Comparison of ENCODE assay signal across 1 cellular context in the genomic region with DNA sequence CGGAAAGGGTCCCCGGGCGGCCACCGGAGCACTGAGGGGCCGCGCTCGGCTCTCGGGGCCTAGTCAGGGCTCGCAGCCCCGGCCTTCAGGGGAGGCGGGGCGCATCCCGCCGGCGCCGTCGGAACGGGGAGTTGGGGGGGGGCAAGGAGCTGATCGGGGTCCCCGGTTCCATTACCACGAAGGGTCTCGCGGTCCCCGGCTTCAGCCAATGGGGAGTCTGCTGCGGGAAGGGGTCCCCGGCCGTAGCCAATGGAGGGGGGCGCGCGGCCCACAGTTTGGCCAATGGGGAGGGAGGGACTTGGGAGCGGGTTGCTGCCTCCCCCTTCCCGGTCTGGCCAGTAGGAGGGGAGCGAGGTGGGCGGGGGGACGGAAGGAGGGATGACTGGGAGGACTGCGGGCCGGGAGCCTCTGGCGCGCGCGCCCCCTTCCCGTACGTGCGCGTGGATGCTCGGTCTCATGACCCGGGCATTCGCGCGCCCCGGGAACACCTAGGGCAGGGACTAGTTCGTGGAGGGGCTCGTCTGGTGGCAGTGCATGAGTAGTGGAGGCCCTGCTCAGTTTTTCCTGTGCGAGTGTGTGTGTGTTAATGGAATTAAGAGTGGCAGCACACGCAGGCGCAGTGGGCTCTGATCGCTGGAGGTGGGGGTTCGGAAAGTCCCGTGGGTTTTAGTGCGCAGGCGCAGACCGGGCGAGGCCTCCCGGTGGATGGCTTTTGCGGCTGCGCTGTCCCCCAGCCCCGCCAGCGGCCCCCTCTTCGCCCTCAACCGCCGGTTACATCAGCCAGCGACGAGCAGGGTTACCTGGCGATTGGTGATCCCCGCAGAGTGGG.
TF ChIP-seq lines count a peak whose summit lies in the region.

No MANE protein-coding gene starts in this region.

TF ChIP-seq in HepG2, 621 proteins besides CTCF, POLR2A, EP300 and RAD21 (continued from another document and continues in another):
- TF ChIP-seq, protein P1, sequence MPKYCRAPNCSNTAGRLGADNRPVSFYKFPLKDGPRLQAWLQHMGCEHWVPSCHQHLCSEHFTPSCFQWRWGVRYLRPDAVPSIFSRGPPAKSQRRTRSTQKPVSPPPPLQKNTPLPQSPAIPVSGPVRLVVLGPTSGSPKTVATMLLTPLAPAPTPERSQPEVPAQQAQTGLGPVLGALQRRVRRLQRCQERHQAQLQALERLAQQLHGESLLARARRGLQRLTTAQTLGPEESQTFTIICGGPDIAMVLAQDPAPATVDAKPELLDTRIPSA (CRISPR knock-in tag; IDR thresholded peaks at IDR 0.05; ENCODE audit: borderline replicate concordance) = peak; percentile 20; the same call in 1 of the 2 replicates
- TF ChIP-seq, protein P2, sequence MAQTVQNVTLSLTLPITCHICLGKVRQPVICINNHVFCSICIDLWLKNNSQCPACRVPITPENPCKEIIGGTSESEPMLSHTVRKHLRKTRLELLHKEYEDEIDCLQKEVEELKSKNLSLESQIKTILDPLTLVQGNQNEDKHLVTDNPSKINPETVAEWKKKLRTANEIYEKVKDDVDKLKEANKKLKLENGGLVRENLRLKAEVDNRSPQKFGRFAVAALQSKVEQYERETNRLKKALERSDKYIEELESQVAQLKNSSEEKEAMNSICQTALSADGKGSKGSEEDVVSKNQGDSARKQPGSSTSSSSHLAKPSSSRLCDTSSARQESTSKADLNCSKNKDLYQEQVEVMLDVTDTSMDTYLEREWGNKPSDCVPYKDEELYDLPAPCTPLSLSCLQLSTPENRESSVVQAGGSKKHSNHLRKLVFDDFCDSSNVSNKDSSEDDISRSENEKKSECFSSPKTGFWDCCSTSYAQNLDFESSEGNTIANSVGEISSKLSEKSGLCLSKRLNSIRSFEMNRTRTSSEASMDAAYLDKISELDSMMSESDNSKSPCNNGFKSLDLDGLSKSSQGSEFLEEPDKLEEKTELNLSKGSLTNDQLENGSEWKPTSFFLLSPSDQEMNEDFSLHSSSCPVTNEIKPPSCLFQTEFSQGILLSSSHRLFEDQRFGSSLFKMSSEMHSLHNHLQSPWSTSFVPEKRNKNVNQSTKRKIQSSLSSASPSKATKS (CRISPR knock-in tag; IDR thresholded peaks at IDR 0.05) = no peak
- TF ChIP-seq ADNP (CRISPR knock-in tag; IDR thresholded peaks at IDR 0.05) (no peak), MTF1 (CRISPR knock-in tag; IDR thresholded peaks at IDR 0.05) (no peak), THYN1 (CRISPR knock-in tag; IDR thresholded peaks at IDR 0.05; ENCODE audit: borderline replicate concordance, low read depth) (no peak; the same call in 1 of the 2 replicates), SOX6 (IDR thresholded peaks at IDR 0.05) (no peak), SOX6 (CRISPR knock-in tag; IDR thresholded peaks at IDR 0.05) (peak; percentile 52), KDM5A (IDR thresholded peaks at IDR 0.05; ENCODE audit: borderline replicate concordance, low read length) (peak; percentile 89; the same call in 1 of the 2 replicates), ZNF674 (CRISPR knock-in tag; IDR thresholded peaks at IDR 0.05; ENCODE audit: low read depth) (peak; percentile 53; the same call in 1 of the 2 replicates), SRY (CRISPR knock-in tag; IDR thresholded peaks at IDR 0.05) (peak; percentile 52; the same call in 1 of the 2 replicates), RXRA (CRISPR knock-in tag; IDR thresholded peaks at IDR 0.05) (peak; percentile 80), RELA (CRISPR knock-in tag; IDR thresholded peaks at IDR 0.05) (no peak), NR2F1 (CRISPR knock-in tag; IDR thresholded peaks at IDR 0.05) (peak; percentile 4 to 36; a peak in 1 of 4 replicates), FOSL1 (CRISPR knock-in tag; IDR thresholded peaks at IDR 0.05; ENCODE audit: borderline replicate concordance) (no peak), ZNF451 (CRISPR knock-in tag; IDR thresholded peaks at IDR 0.05) (no peak; the same call in 1 of the 2 replicates), CBX2 (IDR thresholded peaks at IDR 0.05; ENCODE audit: low read depth, low read length) (no peak), CBX2 (CRISPR knock-in tag; IDR thresholded peaks at IDR 0.05; ENCODE audit: low read depth) (no peak), RFXAP (CRISPR knock-in tag; IDR thresholded peaks at IDR 0.05; ENCODE audit: borderline replicate concordance) (peak; percentile 69; the same call in 1 of the 2 replicates), SNRNP70 (IDR thresholded peaks at IDR 0.05; ENCODE audit: low read depth, low read length) (no peak), MED1 (CRISPR knock-in tag; IDR thresholded peaks at IDR 0.05) (peak; percentile 67), ZNF570 (CRISPR knock-in tag; IDR thresholded peaks at IDR 0.05; ENCODE audit: borderline replicate concordance) (no peak), ZNF331 (CRISPR knock-in tag; IDR thresholded peaks at IDR 0.05) (peak; percentile 60; the same call in 1 of the 2 replicates), ZMAT3 (CRISPR knock-in tag; conservative IDR thresholded peaks at IDR 0.05) (peak; percentile 33), TCF7L2 (IDR thresholded peaks at IDR 0.05; ENCODE audit: low read depth, low read length) (no peak), SIN3A (IDR thresholded peaks at IDR 0.05; ENCODE audit: borderline replicate concordance, low read depth, low read length) (0 out of 2 replicates have a peak, but pooled peaks have one; percentile 76), JUN (CRISPR knock-in tag; IDR thresholded peaks at IDR 0.05) (peak; percentile 59; the same call in 1 of the 2 replicates), ZNF737 (CRISPR knock-in tag; IDR thresholded peaks at IDR 0.05; ENCODE audit: borderline replicate concordance) (0 out of 2 replicates have a peak, but pooled peaks have one; percentile 25), ZNF432 (CRISPR knock-in tag; IDR thresholded peaks at IDR 0.05; ENCODE audit: borderline replicate concordance) (no peak), PTBP1 (IDR thresholded peaks at IDR 0.05; ENCODE audit: low read depth, low read length, poor library complexity, severe bottlenecking) (peak; percentile 41), ZNF441 (CRISPR knock-in tag; IDR thresholded peaks at IDR 0.05; ENCODE audit: borderline replicate concordance) (no peak)
- TF ChIP-seq, protein P3, sequence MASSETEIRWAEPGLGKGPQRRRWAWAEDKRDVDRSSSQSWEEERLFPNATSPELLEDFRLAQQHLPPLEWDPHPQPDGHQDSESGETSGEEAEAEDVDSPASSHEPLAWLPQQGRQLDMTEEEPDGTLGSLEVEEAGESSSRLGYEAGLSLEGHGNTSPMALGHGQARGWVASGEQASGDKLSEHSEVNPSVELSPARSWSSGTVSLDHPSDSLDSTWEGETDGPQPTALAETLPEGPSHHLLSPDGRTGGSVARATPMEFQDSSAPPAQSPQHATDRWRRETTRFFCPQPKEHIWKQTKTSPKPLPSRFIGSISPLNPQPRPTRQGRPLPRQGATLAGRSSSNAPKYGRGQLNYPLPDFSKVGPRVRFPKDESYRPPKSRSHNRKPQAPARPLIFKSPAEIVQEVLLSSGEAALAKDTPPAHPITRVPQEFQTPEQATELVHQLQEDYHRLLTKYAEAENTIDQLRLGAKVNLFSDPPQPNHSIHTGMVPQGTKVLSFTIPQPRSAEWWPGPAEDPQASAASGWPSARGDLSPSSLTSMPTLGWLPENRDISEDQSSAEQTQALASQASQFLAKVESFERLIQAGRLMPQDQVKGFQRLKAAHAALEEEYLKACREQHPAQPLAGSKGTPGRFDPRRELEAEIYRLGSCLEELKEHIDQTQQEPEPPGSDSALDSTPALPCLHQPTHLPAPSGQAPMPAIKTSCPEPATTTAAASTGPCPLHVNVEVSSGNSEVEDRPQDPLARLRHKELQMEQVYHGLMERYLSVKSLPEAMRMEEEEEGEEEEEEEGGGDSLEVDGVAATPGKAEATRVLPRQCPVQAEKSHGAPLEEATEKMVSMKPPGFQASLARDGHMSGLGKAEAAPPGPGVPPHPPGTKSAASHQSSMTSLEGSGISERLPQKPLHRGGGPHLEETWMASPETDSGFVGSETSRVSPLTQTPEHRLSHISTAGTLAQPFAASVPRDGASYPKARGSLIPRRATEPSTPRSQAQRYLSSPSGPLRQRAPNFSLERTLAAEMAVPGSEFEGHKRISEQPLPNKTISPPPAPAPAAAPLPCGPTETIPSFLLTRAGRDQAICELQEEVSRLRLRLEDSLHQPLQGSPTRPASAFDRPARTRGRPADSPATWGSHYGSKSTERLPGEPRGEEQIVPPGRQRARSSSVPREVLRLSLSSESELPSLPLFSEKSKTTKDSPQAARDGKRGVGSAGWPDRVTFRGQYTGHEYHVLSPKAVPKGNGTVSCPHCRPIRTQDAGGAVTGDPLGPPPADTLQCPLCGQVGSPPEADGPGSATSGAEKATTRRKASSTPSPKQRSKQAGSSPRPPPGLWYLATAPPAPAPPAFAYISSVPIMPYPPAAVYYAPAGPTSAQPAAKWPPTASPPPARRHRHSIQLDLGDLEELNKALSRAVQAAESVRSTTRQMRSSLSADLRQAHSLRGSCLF (CRISPR knock-in tag; IDR thresholded peaks at IDR 0.05; ENCODE audit: borderline replicate concordance) = peak; percentile 48; the same call in 1 of the 2 replicates
- TF ChIP-seq, protein P4, sequence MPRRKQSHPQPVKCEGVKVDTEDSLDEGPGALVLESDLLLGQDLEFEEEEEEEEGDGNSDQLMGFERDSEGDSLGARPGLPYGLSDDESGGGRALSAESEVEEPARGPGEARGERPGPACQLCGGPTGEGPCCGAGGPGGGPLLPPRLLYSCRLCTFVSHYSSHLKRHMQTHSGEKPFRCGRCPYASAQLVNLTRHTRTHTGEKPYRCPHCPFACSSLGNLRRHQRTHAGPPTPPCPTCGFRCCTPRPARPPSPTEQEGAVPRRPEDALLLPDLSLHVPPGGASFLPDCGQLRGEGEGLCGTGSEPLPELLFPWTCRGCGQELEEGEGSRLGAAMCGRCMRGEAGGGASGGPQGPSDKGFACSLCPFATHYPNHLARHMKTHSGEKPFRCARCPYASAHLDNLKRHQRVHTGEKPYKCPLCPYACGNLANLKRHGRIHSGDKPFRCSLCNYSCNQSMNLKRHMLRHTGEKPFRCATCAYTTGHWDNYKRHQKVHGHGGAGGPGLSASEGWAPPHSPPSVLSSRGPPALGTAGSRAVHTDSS (CRISPR knock-in tag; conservative IDR thresholded peaks at IDR 0.05) = no peak
- TF ChIP-seq, protein P5, sequence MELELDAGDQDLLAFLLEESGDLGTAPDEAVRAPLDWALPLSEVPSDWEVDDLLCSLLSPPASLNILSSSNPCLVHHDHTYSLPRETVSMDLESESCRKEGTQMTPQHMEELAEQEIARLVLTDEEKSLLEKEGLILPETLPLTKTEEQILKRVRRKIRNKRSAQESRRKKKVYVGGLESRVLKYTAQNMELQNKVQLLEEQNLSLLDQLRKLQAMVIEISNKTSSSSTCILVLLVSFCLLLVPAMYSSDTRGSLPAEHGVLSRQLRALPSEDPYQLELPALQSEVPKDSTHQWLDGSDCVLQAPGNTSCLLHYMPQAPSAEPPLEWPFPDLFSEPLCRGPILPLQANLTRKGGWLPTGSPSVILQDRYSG (CRISPR knock-in tag; IDR thresholded peaks at IDR 0.05) = no peak
- TF ChIP-seq, protein P6, sequence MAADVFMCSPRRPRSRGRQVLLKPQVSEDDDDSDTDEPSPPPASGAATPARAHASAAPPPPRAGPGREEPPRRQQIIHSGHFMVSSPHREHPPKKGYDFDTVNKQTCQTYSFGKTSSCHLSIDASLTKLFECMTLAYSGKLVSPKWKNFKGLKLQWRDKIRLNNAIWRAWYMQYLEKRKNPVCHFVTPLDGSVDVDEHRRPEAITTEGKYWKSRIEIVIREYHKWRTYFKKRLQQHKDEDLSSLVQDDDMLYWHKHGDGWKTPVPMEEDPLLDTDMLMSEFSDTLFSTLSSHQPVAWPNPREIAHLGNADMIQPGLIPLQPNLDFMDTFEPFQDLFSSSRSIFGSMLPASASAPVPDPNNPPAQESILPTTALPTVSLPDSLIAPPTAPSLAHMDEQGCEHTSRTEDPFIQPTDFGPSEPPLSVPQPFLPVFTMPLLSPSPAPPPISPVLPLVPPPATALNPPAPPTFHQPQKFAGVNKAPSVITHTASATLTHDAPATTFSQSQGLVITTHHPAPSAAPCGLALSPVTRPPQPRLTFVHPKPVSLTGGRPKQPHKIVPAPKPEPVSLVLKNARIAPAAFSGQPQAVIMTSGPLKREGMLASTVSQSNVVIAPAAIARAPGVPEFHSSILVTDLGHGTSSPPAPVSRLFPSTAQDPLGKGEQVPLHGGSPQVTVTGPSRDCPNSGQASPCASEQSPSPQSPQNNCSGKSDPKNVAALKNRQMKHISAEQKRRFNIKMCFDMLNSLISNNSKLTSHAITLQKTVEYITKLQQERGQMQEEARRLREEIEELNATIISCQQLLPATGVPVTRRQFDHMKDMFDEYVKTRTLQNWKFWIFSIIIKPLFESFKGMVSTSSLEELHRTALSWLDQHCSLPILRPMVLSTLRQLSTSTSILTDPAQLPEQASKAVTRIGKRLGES (CRISPR knock-in tag; IDR thresholded peaks at IDR 0.05; ENCODE audit: borderline replicate concordance) = no peak
- TF ChIP-seq, protein P7, sequence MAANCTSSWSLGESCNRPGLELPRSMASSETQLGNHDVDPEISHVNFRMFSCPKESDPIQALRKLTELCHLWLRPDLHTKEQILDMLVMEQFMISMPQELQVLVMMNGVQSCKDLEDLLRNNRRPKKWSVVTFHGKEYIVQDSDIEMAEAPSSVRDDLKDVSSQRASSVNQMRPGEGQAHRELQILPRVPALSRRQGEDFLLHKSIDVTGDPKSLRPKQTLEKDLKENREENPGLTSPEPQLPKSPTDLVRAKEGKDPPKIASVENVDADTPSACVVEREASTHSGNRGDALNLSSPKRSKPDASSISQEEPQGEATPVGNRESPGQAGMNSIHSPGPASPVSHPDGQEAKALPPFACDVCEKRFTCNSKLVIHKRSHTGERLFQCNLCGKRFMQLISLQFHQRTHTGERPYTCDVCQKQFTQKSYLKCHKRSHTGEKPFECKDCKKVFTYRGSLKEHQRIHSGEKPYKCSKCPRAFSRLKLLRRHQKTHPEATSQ (CRISPR knock-in tag; IDR thresholded peaks at IDR 0.05; ENCODE audit: borderline replicate concordance) = no peak
- TF ChIP-seq, protein P8, sequence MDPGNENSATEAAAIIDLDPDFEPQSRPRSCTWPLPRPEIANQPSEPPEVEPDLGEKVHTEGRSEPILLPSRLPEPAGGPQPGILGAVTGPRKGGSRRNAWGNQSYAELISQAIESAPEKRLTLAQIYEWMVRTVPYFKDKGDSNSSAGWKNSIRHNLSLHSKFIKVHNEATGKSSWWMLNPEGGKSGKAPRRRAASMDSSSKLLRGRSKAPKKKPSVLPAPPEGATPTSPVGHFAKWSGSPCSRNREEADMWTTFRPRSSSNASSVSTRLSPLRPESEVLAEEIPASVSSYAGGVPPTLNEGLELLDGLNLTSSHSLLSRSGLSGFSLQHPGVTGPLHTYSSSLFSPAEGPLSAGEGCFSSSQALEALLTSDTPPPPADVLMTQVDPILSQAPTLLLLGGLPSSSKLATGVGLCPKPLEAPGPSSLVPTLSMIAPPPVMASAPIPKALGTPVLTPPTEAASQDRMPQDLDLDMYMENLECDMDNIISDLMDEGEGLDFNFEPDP (CRISPR knock-in tag; conservative IDR thresholded peaks at IDR 0.05) = peak; percentile 13; the same call in 1 of the 2 replicates
- TF ChIP-seq, protein P9, sequence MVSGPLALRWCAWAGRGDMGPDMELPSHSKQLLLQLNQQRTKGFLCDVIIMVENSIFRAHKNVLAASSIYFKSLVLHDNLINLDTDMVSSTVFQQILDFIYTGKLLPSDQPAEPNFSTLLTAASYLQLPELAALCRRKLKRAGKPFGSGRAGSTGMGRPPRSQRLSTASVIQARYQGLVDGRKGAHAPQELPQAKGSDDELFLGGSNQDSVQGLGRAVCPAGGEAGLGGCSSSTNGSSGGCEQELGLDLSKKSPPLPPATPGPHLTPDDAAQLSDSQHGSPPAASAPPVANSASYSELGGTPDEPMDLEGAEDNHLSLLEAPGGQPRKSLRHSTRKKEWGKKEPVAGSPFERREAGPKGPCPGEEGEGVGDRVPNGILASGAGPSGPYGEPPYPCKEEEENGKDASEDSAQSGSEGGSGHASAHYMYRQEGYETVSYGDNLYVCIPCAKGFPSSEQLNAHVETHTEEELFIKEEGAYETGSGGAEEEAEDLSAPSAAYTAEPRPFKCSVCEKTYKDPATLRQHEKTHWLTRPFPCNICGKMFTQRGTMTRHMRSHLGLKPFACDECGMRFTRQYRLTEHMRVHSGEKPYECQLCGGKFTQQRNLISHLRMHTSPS (CRISPR knock-in tag; IDR thresholded peaks at IDR 0.05; ENCODE audit: low read depth) = no peak
